Comparison of ENCODE assay signal across 15 cellular contexts in genomic region chr15:60155661-60156060, GRCh38.
A peak's percentile ranks its signal among the peaks of the same experiment; 100 is the strongest.
DNase-seq lines count a peak whose midpoint lies in the region; ATAC-seq, FAIRE-seq and TF ChIP-seq lines count a peak whose summit lies in the region.
"Had no signal": no experiment of that assay in that cellular context is flagged by ENCODE, and none has a peak within 500 bp of the region (broad histone marks: within the 10 kb centered on the region; RNA-seq: fewer than 3 reads in every experiment).

No MANE protein-coding gene starts in this region.

- peak; percentile 55 for FAIRE-seq in urothelium cell line (lab: Jason Lieb, UNC)

- peaks cover 10% of the 10 kb centered on the region for H3K4me1 Mint-ChIP-seq in MCF 10A (ENCODE audit: insufficient read depth, unreplicated experiment)
- peaks cover 12% of the 10 kb centered on the region for H3K4me1 Mint-ChIP-seq in T-helper 1 cell treated with Interleukin-12 subunit alpha and Interleukin-12 subunit beta and Interleukin-4 antibody, amounts not matched to agents 30 μg/mL and 1 μg/mL, for 36 hours (ENCODE audit: low read depth)
- H3K4me1 Mint-ChIP-seq: naive B cell had no signal

- no peaks in the 10 kb centered on the region for H3K4me1 ChIP-seq in breast epithelium
- no peaks in the 10 kb centered on the region for H3K4me1 ChIP-seq in A673 (ENCODE audit: insufficient read depth, low read length, poor library complexity, severe bottlenecking)
- H3K4me1 ChIP-seq: foreskin keratinocyte had no signal

- peak; percentile 16 for DNase-seq in MCF 10A (ENCODE audit: unreplicated experiment)
- DNase-seq in breast epithelium (ENCODE audit: low spot score in 2 of 2), result no peak
- peak; percentile 54 for DNase-seq in fibroblast of pulmonary artery (ENCODE audit: low read depth)
- peak; percentile 60 for DNase-seq in urothelium cell line (ENCODE audit: low spot score)
- no peak for DNase-seq in NCI-H187 (lab: John Stamatoyannopoulos, UW)
- DNase-seq in A673 (ENCODE audit: low spot score), result no peak
- DNase-seq: activated effector memory CD4-positive, alpha-beta T cell treated with Interleukin-2 at 50 U/mL for 16 hours; KG1; naive B cell; NCI-H2081 had no signal

- H3K27ac ChIP-seq in breast epithelium (no peak overlapping the region), A673 (ENCODE audit: low read depth, low read length, poor library complexity, severe bottlenecking) (no peak overlapping the region)
- H3K27ac ChIP-seq: foreskin keratinocyte had no signal

- ATAC-seq in GM21528 (IDR thresholded peaks at IDR 0.05; ENCODE audit: low FRiP score, unreplicated experiment), result no peak
- ATAC-seq: activated CD4-positive, CD25-positive, alpha-beta regulatory T cell treated with anti-CD3 and anti-CD28 coated beads, Interleukin-2, amount 50 U/mL, for 24 hours; foreskin keratinocyte had no signal

- peak overlapping the region; percentile 16 for H3K27ac Mint-ChIP-seq in MCF 10A (ENCODE audit: low read depth, unreplicated experiment)
- peak overlapping the region; percentile 19 for H3K27ac Mint-ChIP-seq in T-helper 1 cell treated with Interleukin-12 subunit alpha and Interleukin-12 subunit beta and Interleukin-4 antibody, amounts not matched to agents 30 μg/mL and 1 μg/mL, for 36 hours
- H3K27ac Mint-ChIP-seq: B cell, naive B cell had no signal

- no peak for TF ChIP-seq CTCF in MCF 10A (IDR thresholded peaks at IDR 0.05; ENCODE audit: unreplicated experiment)
- no peak for TF ChIP-seq CTCF in breast epithelium (IDR thresholded peaks at IDR 0.05)
- no peak for TF ChIP-seq CTCF in fibroblast of pulmonary artery (IDR thresholded peaks at IDR 0.05; ENCODE audit: low read length, missing control alignments)
- no peak for TF ChIP-seq CTCF in A673 (conservative IDR thresholded peaks at IDR 0.05; ENCODE audit: low read depth, low read length)

- BruUV-seq in MCF 10A (replicated peaks; lab: Mats Ljungman, UMichigan), result no TSS peak
- BruUV-seq in A673 (replicated peaks; lab: Mats Ljungman, UMichigan), result no TSS peak

- H3K4me3 Mint-ChIP-seq in MCF 10A (ENCODE audit: unreplicated experiment), result peak overlapping the region; percentile 35
- no peak overlapping the region for H3K4me3 Mint-ChIP-seq in T-helper 1 cell treated with Interleukin-12 subunit alpha and Interleukin-12 subunit beta and Interleukin-4 antibody, amounts not matched to agents 30 μg/mL and 1 μg/mL, for 36 hours
- H3K4me3 Mint-ChIP-seq: B cell, naive B cell had no signal

- H3K9me3 ChIP-seq in breast epithelium (no peaks in the 10 kb centered on the region), A673 (ENCODE audit: low read depth, low read length, poor library complexity, severe bottlenecking) (no peaks in the 10 kb centered on the region)

- POLR2A ChIA-PET in MCF 10A (lab: Yijun Ruan, JAX) (no interaction called here), A673 (lab: Charles Lee; ENCODE audit: low non-redundant PET) (no interaction called here)

- H3K36me3 ChIP-seq in breast epithelium (no peaks in the 10 kb centered on the region), A673 (ENCODE audit: insufficient read depth, low read length, poor library complexity, severe bottlenecking) (no peaks in the 10 kb centered on the region)

- H3K27me3 ChIP-seq in breast epithelium (peaks cover 0 to 9% of the 10 kb centered on the region in 2 donors), A673 (replicated peaks; ENCODE audit: insufficient read depth, low read depth, low read length, poor library complexity) (peaks cover 32% of the 10 kb centered on the region)

- TF ChIP-seq POLR2A in breast epithelium (IDR thresholded peaks at IDR 0.05), result no peak

- no peaks in the 10 kb centered on the region for H3K27me3 Mint-ChIP-seq in MCF 10A (ENCODE audit: insufficient read depth, unreplicated experiment)
- H3K27me3 Mint-ChIP-seq in T-helper 1 cell treated with Interleukin-12 subunit alpha and Interleukin-12 subunit beta and Interleukin-4 antibody, amounts not matched to agents 30 μg/mL and 1 μg/mL, for 36 hours (ENCODE audit: low read depth), result peaks cover 14% of the 10 kb centered on the region

- no peak overlapping the region for H3K4me3 ChIP-seq in breast epithelium
- no peak overlapping the region for H3K4me3 ChIP-seq in fibroblast of pulmonary artery (replicated peaks; ENCODE audit: low read depth, low read length)
- no peak overlapping the region for H3K4me3 ChIP-seq in A673 (ENCODE audit: low read depth, low read length, poor library complexity, severe bottlenecking)

- H3K36me3 Mint-ChIP-seq in MCF 10A (ENCODE audit: insufficient read depth, unreplicated experiment), result peaks cover 5% of the 10 kb centered on the region
- no peaks in the 10 kb centered on the region for H3K36me3 Mint-ChIP-seq in T-helper 1 cell treated with Interleukin-12 subunit alpha and Interleukin-12 subunit beta and Interleukin-4 antibody, amounts not matched to agents 30 μg/mL and 1 μg/mL, for 36 hours (ENCODE audit: low read depth)
- H3K36me3 Mint-ChIP-seq: naive B cell had no signal

- CTCF ChIA-PET in MCF 10A (lab: Yijun Ruan, JAX) (interaction anchor here (0.6 to 0.7 kb wide), 2 partner anchors 24 to 238 kb away, joined by 3 read pairs; no protein-coding TSS in a partner anchor), A673 (lab: Charles Lee) (no interaction called here)

- H3K9me3 Mint-ChIP-seq in MCF 10A (ENCODE audit: unreplicated experiment), result no peaks in the 10 kb centered on the region
- H3K9me3 Mint-ChIP-seq in T-helper 1 cell treated with Interleukin-12 subunit alpha and Interleukin-12 subunit beta and Interleukin-4 antibody, amounts not matched to agents 30 μg/mL and 1 μg/mL, for 36 hours, result no peaks in the 10 kb centered on the region

- intact Hi-C loops in MCF 10A (cut with micrococcal nuclease) (no loop called here), breast epithelium (cut with DNase I; ENCODE audit: low total_unique reads) (no loop called here), A673 (cut with micrococcal nuclease; ENCODE audit: unreplicated experiment) (no loop called here)

Comparison
In these comparisons a context has a peak if more than half of its experiments do, and no peak if none do; other contexts are left out.
1. DNase-seq: peak in MCF 10A (single experiment), fibroblast of pulmonary artery (single experiment) and urothelium cell line (single experiment); none in breast epithelium (0 of 2), NCI-H187 (0 of 2) and A673 (single experiment).